ENCODE assay signal across 34 cellular contexts in the genomic region with DNA sequence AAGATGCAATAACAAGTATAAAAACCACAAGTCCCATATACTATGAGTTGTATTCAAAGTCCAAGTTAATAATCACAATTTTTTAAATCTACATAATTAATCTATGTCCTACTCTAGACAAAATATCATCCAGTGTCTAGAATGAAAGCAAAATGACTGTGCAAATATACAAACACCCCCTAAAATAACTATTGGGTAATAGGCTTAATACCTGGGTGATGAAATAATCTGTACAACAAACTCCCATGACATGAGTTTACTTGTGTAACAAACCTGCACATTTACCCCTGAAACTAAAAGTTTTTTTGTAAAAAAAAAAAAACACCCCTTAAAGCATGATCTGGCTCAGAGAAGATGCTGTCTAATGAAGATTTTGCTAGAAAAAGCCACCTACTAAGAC. TPM values are rescaled to one million over a fixed set of nuclear protein-coding genes. Genes with fewer than 3 reads are reported as not detected.
"Had no signal": no experiment of that assay in that cellular context is flagged by ENCODE, and none has a peak within 500 bp of the region (broad histone marks: within the 10 kb centered on the region; RNA-seq: fewer than 3 reads in every experiment).

No MANE protein-coding gene starts in this region.

- H3K4me1 ChIP-seq: lower lobe of right lung, parathyroid adenoma, right atrium auricular region, sigmoid colon, spleen, tibial nerve, uterus had no signal

- H3K4me3 ChIP-seq: lower lobe of right lung, neural progenitor cell, right atrium auricular region, sigmoid colon, spleen, tibial nerve, uterus had no signal

- H3K79me2 ChIP-seq: parathyroid adenoma had no signal

- H3K4me1 Mint-ChIP-seq: immature natural killer cell; naive B cell; natural killer cell; nephron progenitor cell; neural progenitor cell; stimulated activated effector memory CD8-positive, alpha-beta T cell treated with anti-CD3 and anti-CD28 coated beads, Interleukin-12 subunit alpha, Interleukin-12 subunit beta, amount 100 ng/mL, for 72 hours had no signal

- H3K4me3 Mint-ChIP-seq: immature natural killer cell; mesothelial cell of epicardium; naive B cell; natural killer cell; nephron progenitor cell; neural progenitor cell; stimulated activated effector memory CD8-positive, alpha-beta T cell treated with anti-CD3 and anti-CD28 coated beads, Interleukin-12 subunit alpha, Interleukin-12 subunit beta, amount 100 ng/mL, for 72 hours; stimulated activated naive CD8-positive, alpha-beta T cell treated with anti-CD3 and anti-CD28 coated beads, Interleukin-15, Interleukin-2, amounts not matched to agents 100 ng/mL and 50 ng/mL, for 24 hours; type B pancreatic cell had no signal

- H3K27me3 Mint-ChIP-seq: naive B cell; stimulated activated naive CD8-positive, alpha-beta T cell treated with anti-CD3 and anti-CD28 coated beads, Interleukin-15, Interleukin-2, amounts not matched to agents 100 ng/mL and 50 ng/mL, for 24 hours had no signal

- H3K27me3 ChIP-seq: neural progenitor cell, neutrophil, right atrium auricular region, sigmoid colon, spleen, tibial nerve, uterus had no signal

- H3K36me3 Mint-ChIP-seq: mesothelial cell of epicardium; naive B cell; natural killer cell; stimulated activated effector memory CD8-positive, alpha-beta T cell treated with anti-CD3 and anti-CD28 coated beads, Interleukin-12 subunit alpha, Interleukin-12 subunit beta, amount 100 ng/mL, for 72 hours; type B pancreatic cell had no signal

- H3K9me3 ChIP-seq: lower lobe of right lung, neutrophil, right atrium auricular region, sigmoid colon, spleen, tibial nerve, uterus had no signal

- H3K36me3 ChIP-seq: lower lobe of right lung, neural progenitor cell, neutrophil, right atrium auricular region, sigmoid colon, spleen, tibial nerve, uterus had no signal

- DNase-seq: hypothalamus; immature natural killer cell; islet precursor cell; left ventricle myocardium superior; lower lobe of right lung; mesendoderm; naive B cell; natural killer cell; nephron progenitor cell; occipital lobe; sigmoid colon; small intestine; spleen; stimulated activated CD4-positive, alpha-beta T cell treated with anti-CD3 and anti-CD28 coated beads, Interleukin-4, amount 100 ng/mL, for 24 hours; stimulated activated naive CD4-positive, alpha-beta T cell; substantia nigra; uterus had no signal

- H3K9me3 Mint-ChIP-seq: immature natural killer cell; mesothelial cell of epicardium; naive B cell; natural killer cell; nephron progenitor cell; neural progenitor cell; stimulated activated effector memory CD8-positive, alpha-beta T cell treated with anti-CD3 and anti-CD28 coated beads, Interleukin-12 subunit alpha, Interleukin-12 subunit beta, amount 100 ng/mL, for 72 hours; stimulated activated naive CD8-positive, alpha-beta T cell treated with anti-CD3 and anti-CD28 coated beads, Interleukin-15, Interleukin-2, amounts not matched to agents 100 ng/mL and 50 ng/mL, for 24 hours; type B pancreatic cell had no signal

- ATAC-seq: left ventricle myocardium superior, lower lobe of right lung, natural killer cell had no signal

- FAIRE-seq: small intestine had no signal

- H3K27ac ChIP-seq: lower lobe of right lung, neural progenitor cell, neutrophil, parathyroid adenoma, right atrium auricular region, sigmoid colon, spleen, tibial nerve, uterus had no signal

- H3K9ac ChIP-seq: neural progenitor cell, parathyroid adenoma had no signal

- H2AFZ ChIP-seq: neural progenitor cell, parathyroid adenoma had no signal

- H3K27ac Mint-ChIP-seq: immature natural killer cell; mesothelial cell of epicardium; naive B cell; natural killer cell; nephron progenitor cell; neural progenitor cell; stimulated activated effector memory CD8-positive, alpha-beta T cell treated with anti-CD3 and anti-CD28 coated beads, Interleukin-12 subunit alpha, Interleukin-12 subunit beta, amount 100 ng/mL, for 72 hours; stimulated activated naive CD8-positive, alpha-beta T cell treated with anti-CD3 and anti-CD28 coated beads, Interleukin-15, Interleukin-2, amounts not matched to agents 100 ng/mL and 50 ng/mL, for 24 hours; type B pancreatic cell had no signal

RNA-seq across cellular contexts. Expression of gene TAS2R42, which starts 4.2 kb away (rescaled TPM):
- total RNA-seq: kidney epithelial cell, left ventricle myocardium superior, lower lobe of right lung, mesothelial cell of epicardium, mononuclear cell, natural killer cell, occipital lobe, osteocyte, posterior vena cava, pulmonary artery endothelial cell, renal cortical epithelial cell, right atrium auricular region, sigmoid colon, spleen, temporal lobe, tibial nerve, ureter, uterus had no signal
- polyA plus RNA-seq: immature natural killer cell, sigmoid colon, small intestine, spleen had no signal

RNA-seq across cellular contexts. Expression of gene TAS2R30, which starts 48.1 kb away (rescaled TPM):
- polyA plus RNA-seq: immature natural killer cell had no signal
